In the genomic region with DNA sequence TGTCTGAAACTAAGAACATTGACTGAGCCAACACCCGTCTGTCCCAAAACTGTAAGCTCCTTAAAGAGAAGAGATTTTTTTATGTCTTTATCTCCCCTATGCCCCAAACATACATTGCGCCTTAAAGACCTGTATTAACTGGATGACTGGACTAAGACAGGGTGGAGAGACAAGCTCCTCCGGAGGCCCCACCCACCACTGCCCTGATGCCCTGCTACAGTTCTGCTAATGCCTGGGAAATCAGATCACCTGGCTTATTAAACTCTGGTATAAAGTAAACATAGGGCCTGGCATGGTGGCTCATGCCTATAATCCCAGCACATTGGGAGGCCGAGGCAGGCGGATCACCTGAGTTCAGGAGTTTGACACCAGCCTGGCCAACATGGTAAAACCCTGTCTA, we compare ENCODE assay signal across 23 cellular contexts.
DNase-seq lines count a peak whose midpoint lies in the region; ATAC-seq, FAIRE-seq and TF ChIP-seq lines count a peak whose summit lies in the region.
"Had no signal": no experiment of that assay in that cellular context is flagged by ENCODE, and none has a peak within 500 bp of the region (broad histone marks: within the 10 kb centered on the region; RNA-seq: fewer than 3 reads in every experiment).

No MANE protein-coding gene starts in this region.

- CTCF ChIA-PET in IMR-90 (lab: Yijun Ruan, JAX) (interaction anchor here (0.6 to 1.4 kb wide), 2 partner anchors 180 to 562 kb away, joined by 4 read pairs; no protein-coding TSS in a partner anchor), GM10248 (lab: Yijun Ruan, JAX) (no interaction called here)

- H3K27ac ChIP-seq in IMR-90 (ENCODE audit: insufficient read depth, low read length) = peak overlapping the region; percentile 43; the same call in 1 of the 2 replicates
- H3K27ac ChIP-seq in astrocyte (ENCODE audit: low read depth, low read length) = peak overlapping the region; percentile 95
- H3K27ac ChIP-seq in mesodermal cell (ENCODE audit: low read depth, low read length, severe bottlenecking) = peak overlapping the region; percentile 76
- peak overlapping the region; percentile 1 for H3K27ac ChIP-seq in suprapubic skin
- H3K27ac ChIP-seq: adrenal gland had no signal

- H3K4ac ChIP-seq in IMR-90 (ENCODE audit: low read depth, low read length) = peak overlapping the region; percentile 51

- dilution Hi-C loops in IMR-90 (cut with HindIII; ENCODE audit: low sequenced_read_pairs, unreplicated experiment) = no loop called here

- no peak overlapping the region for H2BK15ac ChIP-seq in IMR-90 (ENCODE audit: low read depth, low read length)

- H3K9me3 ChIP-seq in IMR-90 (ENCODE audit: control insufficient read depth, insufficient read depth, low read length) (no peaks in the 10 kb centered on the region), astrocyte (ENCODE audit: insufficient read depth, low read depth, low read length) (no peaks in the 10 kb centered on the region), mesodermal cell (ENCODE audit: control insufficient read depth, low read length) (no peaks in the 10 kb centered on the region), suprapubic skin (no peaks in the 10 kb centered on the region)
- H3K9me3 ChIP-seq: adrenal gland had no signal

- H2BK5ac ChIP-seq in IMR-90 (ENCODE audit: low read depth, low read length, poor library complexity, severe bottlenecking) = peak overlapping the region; percentile 36

- no peak for FAIRE-seq in astrocyte (lab: Jason Lieb, UNC)
- FAIRE-seq: islet of Langerhans had no signal

- H3K36me3 Mint-ChIP-seq in astrocyte (ENCODE audit: low read depth, unreplicated experiment) = no peaks in the 10 kb centered on the region
- H3K36me3 Mint-ChIP-seq: memory B cell; natural killer cell treated with Interleukin-12 subunit alpha and Interleukin-12 subunit beta and Interleukin-15 and Interleukin-18, amount 100 ng/mL, for 72 hours; T-cell had no signal

- TF ChIP-seq POLR2A in IMR-90 (IDR thresholded peaks at IDR 0.05; ENCODE audit: low read depth, low read length) (no peak), suprapubic skin (IDR thresholded peaks at IDR 0.05) (no peak)

- H3K4me1 Mint-ChIP-seq in astrocyte (ENCODE audit: low read depth, unreplicated experiment) = peaks cover 37% of the 10 kb centered on the region
- H3K4me1 Mint-ChIP-seq: activated CD4-positive, alpha-beta T cell treated with anti-CD3 and anti-CD28 coated beads, Interleukin-2, amount 10 ng/mL, durations not matched to agents 7 days and 5 days; memory B cell; T-cell had no signal

- no peaks in the 10 kb centered on the region for H3K9me3 Mint-ChIP-seq in astrocyte (ENCODE audit: unreplicated experiment)
- H3K9me3 Mint-ChIP-seq: activated CD4-positive, alpha-beta T cell treated with anti-CD3 and anti-CD28 coated beads, Interleukin-2, amount 10 ng/mL, durations not matched to agents 7 days and 5 days; memory B cell; natural killer cell treated with Interleukin-12 subunit alpha and Interleukin-12 subunit beta and Interleukin-15 and Interleukin-18, amount 100 ng/mL, for 72 hours; T-cell had no signal

- H3K27me3 ChIP-seq in IMR-90 (ENCODE audit: control insufficient read depth, insufficient read depth, low read length) (no peaks in the 10 kb centered on the region), astrocyte (ENCODE audit: insufficient read depth, low read length) (no peaks in the 10 kb centered on the region), suprapubic skin (no peaks in the 10 kb centered on the region)
- H3K27me3 ChIP-seq: adrenal gland had no signal

- H3K14ac ChIP-seq in IMR-90 (replicated peaks; ENCODE audit: low read depth, low read length) = no peak overlapping the region; the same call in 1 of the 2 replicates

- H3K36me3 ChIP-seq in IMR-90 (ENCODE audit: control insufficient read depth, insufficient read depth, low read length) (no peaks in the 10 kb centered on the region), astrocyte (ENCODE audit: insufficient read depth, low read length) (no peaks in the 10 kb centered on the region), mesodermal cell (ENCODE audit: control insufficient read depth, insufficient read depth, low read length) (no peaks in the 10 kb centered on the region), suprapubic skin (no peaks in the 10 kb centered on the region)
- H3K36me3 ChIP-seq: adrenal gland had no signal

- peak overlapping the region; percentile 68 for H3K18ac ChIP-seq in IMR-90 (ENCODE audit: low read depth, low read length)

- H3K4me3 ChIP-seq in IMR-90 (ENCODE audit: insufficient read depth, low read depth, low read length) (no peak overlapping the region), astrocyte (ENCODE audit: insufficient read depth, low read depth, low read length) (peak overlapping the region; percentile 4), mesodermal cell (ENCODE audit: extremely low read depth, insufficient read depth, low read length, poor library complexity, severe bottlenecking) (no peak overlapping the region), suprapubic skin (no peak overlapping the region)
- H3K4me3 ChIP-seq: adrenal gland had no signal

- no peak overlapping the region for H3K4me3 Mint-ChIP-seq in astrocyte (ENCODE audit: unreplicated experiment)
- H3K4me3 Mint-ChIP-seq: activated CD4-positive, alpha-beta T cell treated with anti-CD3 and anti-CD28 coated beads, Interleukin-2, amount 10 ng/mL, durations not matched to agents 7 days and 5 days; memory B cell; natural killer cell treated with Interleukin-12 subunit alpha and Interleukin-12 subunit beta and Interleukin-15 and Interleukin-18, amount 100 ng/mL, for 72 hours; T-cell had no signal

- intact Hi-C loops in IMR-90 (cut with micrococcal nuclease) = loop anchor here (2.0 to 10.0 kb wide), 5 partner anchors 35 to 592 kb away; partner anchors contain the start of gene TENM4

- H3K79me1 ChIP-seq in IMR-90 (ENCODE audit: low read depth in 1 of 2, low read length in 2 of 2) = no peaks in the 10 kb centered on the region

- in situ Hi-C loops in IMR-90 (cut with MboI; ENCODE audit: low sequenced_read_pairs) = loop anchor here (10.0 kb wide), 1 partner anchor 442 kb away; no protein-coding TSS in a partner anchor

- no peak overlapping the region for H3K56ac ChIP-seq in IMR-90 (ENCODE audit: extremely low read depth, insufficient read depth, low read length)

- H4K91ac ChIP-seq in IMR-90 (ENCODE audit: insufficient read depth, low read depth, low read length) = peak overlapping the region; percentile 23

- TF ChIP-seq EP300 in suprapubic skin (IDR thresholded peaks at IDR 0.05) = no peak

- H2BK20ac ChIP-seq in IMR-90 (ENCODE audit: low read depth, low read length) = peak overlapping the region; percentile 28

- H3K4me2 ChIP-seq in IMR-90 (ENCODE audit: low read depth, low read length) = peak overlapping the region; percentile 60; the same call in 1 of the 2 replicates
- peak overlapping the region; percentile 78 for H3K4me2 ChIP-seq in astrocyte (ENCODE audit: low read length)

- H2AFZ ChIP-seq in IMR-90 (replicated peaks; ENCODE audit: low read length, poor library complexity) = no peak overlapping the region
- no peak overlapping the region for H2AFZ ChIP-seq in astrocyte (ENCODE audit: low read depth, low read length)

- 0 out of 2 replicates have a peak overlapping the region, but pooled peaks have one; percentile 9 for H2AK5ac ChIP-seq in IMR-90 (ENCODE audit: low read depth, low read length)

- peak overlapping the region; percentile 53; the same call in 1 of the 2 replicates for H2BK120ac ChIP-seq in IMR-90 (ENCODE audit: low read depth, low read length)

- no peaks in the 10 kb centered on the region for H3K79me2 ChIP-seq in astrocyte (ENCODE audit: insufficient read depth, low read length)

- H2AK9ac ChIP-seq in IMR-90 (replicated peaks; ENCODE audit: low read depth, low read length, poor library complexity) = no peak overlapping the region

- no peak overlapping the region for H3K9ac ChIP-seq in IMR-90 (ENCODE audit: low read depth, low read length)
- peak overlapping the region; percentile 79 for H3K9ac ChIP-seq in astrocyte (ENCODE audit: low read length)

- POLR2A ChIA-PET in IMR-90 (lab: Charles Lee; ENCODE audit: unreplicated experiment) = no interaction called here
- POLR2A ChIA-PET in GM10248 (lab: Yijun Ruan, JAX) = no interaction called here

- ATAC-seq in IMR-90 (ENCODE audit: low read depth) (peak; percentile 22), GM19023 (IDR thresholded peaks at IDR 0.05; ENCODE audit: unreplicated experiment) (no peak)
- ATAC-seq: natural killer cell treated with Interleukin-12 subunit alpha and Interleukin-12 subunit beta and Interleukin-15 and Interleukin-18, amount 100 ng/mL, for 72 hours; T-cell had no signal

- TF ChIP-seq RAD21 in IMR-90 (IDR thresholded peaks at IDR 0.05; ENCODE audit: low read length) = no peak

- DNase-seq in IMR-90 (no peak), astrocyte (ENCODE audit: low read depth) (no peak), suprapubic skin (ENCODE audit: low spot score in 2 of 2) (no peak), GM10248 (ENCODE audit: extremely low spot score) (no peak), NCI-H446 (lab: John Stamatoyannopoulos, UW) (no peak), GM10266 (ENCODE audit: extremely low spot score) (no peak)
- DNase-seq: activated CD4-positive, alpha-beta T cell treated with anti-CD3 and anti-CD28 coated beads, Interleukin-2, amount 10 ng/mL, durations not matched to agents 7 days and 5 days; activated CD8-positive, alpha-beta memory T cell treated with anti-CD3 and anti-CD28 coated beads, Interleukin-2, amount 50 U/mL, for 4 hours; activated effector memory CD4-positive, alpha-beta T cell treated with Interleukin-2 at 50 U/mL for 16 hours; adrenal gland; central memory CD4-positive, alpha-beta T cell; DMS79 treated with DMSO at 0.1 percent for 48 hours; head of caudate nucleus; KBM-7; NCI-H1092; NCI-H510A treated with DMSO at 0.1 percent for 48 hours; Right ventricle myocardium superior; T-cell had no signal

- H4K20me1 ChIP-seq in IMR-90 (ENCODE audit: insufficient read depth, low read length) = peaks cover 3% of the 10 kb centered on the region; the same call in 1 of the 2 replicates
- H4K20me1 ChIP-seq in astrocyte (ENCODE audit: insufficient read depth, low read length) = no peaks in the 10 kb centered on the region

- peak overlapping the region; percentile 78 for H4K5ac ChIP-seq in IMR-90 (ENCODE audit: low read depth, low read length)

- BruUV-seq in IMR-90 (replicated peaks; lab: Mats Ljungman, UMichigan) = no TSS peak

- H3K9me1 ChIP-seq in IMR-90 (ENCODE audit: insufficient read depth, low read length) = 0 out of 2 replicates have a peak, but pooled peaks cover 5% of the 10 kb centered on the region

- peak overlapping the region in 1 of 2 experiments; percentile 10; a peak in 2 of 4 replicates for H4K8ac ChIP-seq in IMR-90 (ENCODE audit: low read depth in 2 of 2, low read length in 2 of 2)

- no peak for TF ChIP-seq CTCF in IMR-90 (conservative IDR thresholded peaks at IDR 0.05; ENCODE audit: low read depth, low read length)
- TF ChIP-seq CTCF in astrocyte (IDR thresholded peaks at IDR 0.05; ENCODE audit: insufficient read depth, low read depth, low read length) = no peak
- TF ChIP-seq CTCF in suprapubic skin (IDR thresholded peaks at IDR 0.05) = no peak
- TF ChIP-seq CTCF in GM10248 (IDR thresholded peaks at IDR 0.05; ENCODE audit: control extremely low read depth, extremely low read depth, low read depth, missing control alignments) = no peak
- no peak for TF ChIP-seq CTCF in GM10266 (IDR thresholded peaks at IDR 0.05; ENCODE audit: control insufficient read depth, insufficient read depth, low read depth, missing control alignments)

- H3K27ac Mint-ChIP-seq in astrocyte (ENCODE audit: unreplicated experiment) = peak overlapping the region; percentile 88
- H3K27ac Mint-ChIP-seq: activated CD4-positive, alpha-beta T cell treated with anti-CD3 and anti-CD28 coated beads, Interleukin-2, amount 10 ng/mL, durations not matched to agents 7 days and 5 days; memory B cell; natural killer cell treated with Interleukin-12 subunit alpha and Interleukin-12 subunit beta and Interleukin-15 and Interleukin-18, amount 100 ng/mL, for 72 hours; T-cell had no signal

- H3K4me1 ChIP-seq in IMR-90 (ENCODE audit: control insufficient read depth, insufficient read depth, low read length) (peaks cover 16% of the 10 kb centered on the region), astrocyte (ENCODE audit: insufficient read depth, low read length) (peaks cover 43% of the 10 kb centered on the region), mesodermal cell (ENCODE audit: control insufficient read depth, insufficient read depth, low read length, poor library complexity, severe bottlenecking) (peaks cover 43% of the 10 kb centered on the region), suprapubic skin (peaks cover 6% of the 10 kb centered on the region)
- H3K4me1 ChIP-seq: adrenal gland had no signal

- 0 out of 2 replicates have a peak overlapping the region, but pooled peaks have one; percentile 1 for H3K23ac ChIP-seq in IMR-90 (ENCODE audit: low read depth, low read length)

- no peaks in the 10 kb centered on the region for H3K27me3 Mint-ChIP-seq in astrocyte (ENCODE audit: low read depth, unreplicated experiment)
- H3K27me3 Mint-ChIP-seq: activated CD4-positive, alpha-beta T cell treated with anti-CD3 and anti-CD28 coated beads, Interleukin-2, amount 10 ng/mL, durations not matched to agents 7 days and 5 days; natural killer cell treated with Interleukin-12 subunit alpha and Interleukin-12 subunit beta and Interleukin-15 and Interleukin-18, amount 100 ng/mL, for 72 hours had no signal

- 100% methylated on average over 1 of the region's 5 CpGs; no CpG with 5 or more reads in 1 of the 2 experiments for WGBS in IMR-90 (ENCODE audit: extremely low coverage in 2 of 2, insufficient read length in 1 of 2), 2 experiments
- 96 to 100% methylated on average over 1 to 3 of the region's 5 CpGs for WGBS in mesodermal cell (ENCODE audit: insufficient coverage in 2 of 2), 2 experiments
- 87% methylated on average over 5 of the region's 5 CpGs for WGBS in suprapubic skin

Comparison
In these comparisons a context has a peak if more than half of its experiments do, and no peak if none do; other contexts are left out.
1. H3K27ac ChIP-seq: peak in every context shown above with its lines; median percentile 95 in astrocyte; 76 in mesodermal cell; 43 in IMR-90; 1 in suprapubic skin.